In the genomic region with DNA sequence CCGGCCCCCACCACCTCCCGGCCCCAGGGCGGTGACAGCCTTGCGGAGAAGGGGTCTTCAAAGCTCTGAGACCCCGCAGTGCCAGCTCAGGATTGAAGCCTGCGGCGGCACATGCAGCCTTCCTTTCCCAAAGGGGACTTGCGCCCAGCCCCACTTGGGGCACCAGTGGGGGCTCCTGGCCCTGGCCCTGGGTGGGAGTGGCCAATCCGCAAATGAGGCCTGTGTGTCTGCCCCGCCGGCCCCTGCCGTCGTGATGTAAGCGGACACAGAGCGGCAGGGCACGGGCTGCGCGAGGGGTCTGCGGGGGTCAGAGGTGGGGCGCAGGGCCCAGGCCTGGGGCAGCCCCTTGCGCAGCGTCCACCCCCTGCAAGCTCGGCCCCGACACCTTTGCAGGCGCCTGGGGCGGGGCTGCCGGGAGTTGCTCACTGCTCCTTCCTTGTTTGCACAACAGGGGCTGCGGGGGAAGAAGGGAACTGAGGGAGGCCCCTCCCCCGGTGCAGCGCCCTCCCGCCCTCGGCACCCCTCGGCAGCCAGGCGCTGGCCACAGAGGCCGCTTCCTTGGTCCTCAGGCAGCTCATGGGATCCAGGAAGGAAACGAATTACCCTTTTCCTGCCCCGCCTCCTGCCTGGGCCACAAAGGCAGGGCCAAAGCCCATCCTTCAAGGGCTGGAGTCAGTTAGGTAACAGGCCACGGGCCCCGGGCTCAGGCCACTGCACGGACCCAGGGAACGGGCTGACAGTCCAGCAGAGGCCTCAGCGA, we compare ENCODE assay signal across 1 cellular context.
TF ChIP-seq lines count a peak whose summit lies in the region.

No MANE protein-coding gene starts in this region.

TF ChIP-seq in HepG2, 621 proteins besides CTCF, POLR2A, EP300 and RAD21 (continued from another document and continues in another):
- TF ChIP-seq, protein P1, sequence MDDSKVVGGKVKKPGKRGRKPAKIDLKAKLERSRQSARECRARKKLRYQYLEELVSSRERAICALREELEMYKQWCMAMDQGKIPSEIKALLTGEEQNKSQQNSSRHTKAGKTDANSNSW (CRISPR knock-in tag; IDR thresholded peaks at IDR 0.05; ENCODE audit: borderline replicate concordance) = 0 out of 2 replicates have a peak, but pooled peaks have one; percentile 37
- TF ChIP-seq FOXM1 (CRISPR knock-in tag; IDR thresholded peaks at IDR 0.05) (no peak), SRY (CRISPR knock-in tag; IDR thresholded peaks at IDR 0.05) (peak; percentile 85), ZNF780A (CRISPR knock-in tag; IDR thresholded peaks at IDR 0.05) (no peak), ZNF138 (CRISPR knock-in tag; IDR thresholded peaks at IDR 0.05; ENCODE audit: low read depth) (no peak), LCORL (IDR thresholded peaks at IDR 0.05) (no peak), LCORL (CRISPR knock-in tag; IDR thresholded peaks at IDR 0.05) (peak; percentile 90), MBNL3 (CRISPR knock-in tag; conservative IDR thresholded peaks at IDR 0.05) (no peak), NFYC (CRISPR knock-in tag; IDR thresholded peaks at IDR 0.05) (no peak), TP53 (CRISPR knock-in tag; conservative IDR thresholded peaks at IDR 0.05) (no peak; the same call in 1 of the 2 replicates), IRF2 (CRISPR knock-in tag; IDR thresholded peaks at IDR 0.05) (peak; percentile 61; the same call in 1 of the 2 replicates), HES4 (CRISPR knock-in tag; IDR thresholded peaks at IDR 0.05; ENCODE audit: borderline replicate concordance) (peak; percentile 62; the same call in 1 of the 2 replicates), MEIS1 (CRISPR knock-in tag; IDR thresholded peaks at IDR 0.05; ENCODE audit: borderline replicate concordance) (peak; percentile 69; the same call in 1 of the 2 replicates), HNF4G (IDR thresholded peaks at IDR 0.05; ENCODE audit: borderline replicate concordance, low read depth, low read length) (no peak; the same call in 1 of the 2 replicates), HNF4G (CRISPR knock-in tag; IDR thresholded peaks at IDR 0.05; ENCODE audit: borderline replicate concordance, low read depth) (peak; percentile 64; the same call in 1 of the 2 replicates), HDAC1 (CRISPR knock-in tag; IDR thresholded peaks at IDR 0.05) (peak; percentile 86), ONECUT2 (CRISPR knock-in tag; IDR thresholded peaks at IDR 0.05) (no peak), ZNF382 (CRISPR knock-in tag; IDR thresholded peaks at IDR 0.05; ENCODE audit: borderline replicate concordance) (no peak), KMT2B (CRISPR knock-in tag; IDR thresholded peaks at IDR 0.05) (no peak), RFX5 (IDR thresholded peaks at IDR 0.05; ENCODE audit: low read depth, low read length) (no peak), NR2F6 (IDR thresholded peaks at IDR 0.05) (peak; percentile 85), NR2F6 (CRISPR knock-in tag; IDR thresholded peaks at IDR 0.05) (peak; percentile 94), BCL6 (CRISPR knock-in tag; IDR thresholded peaks at IDR 0.05) (peak; percentile 86), ZNF432 (CRISPR knock-in tag; IDR thresholded peaks at IDR 0.05; ENCODE audit: borderline replicate concordance) (0 out of 2 replicates have a peak, but pooled peaks have one; percentile 32), ZNF737 (CRISPR knock-in tag; IDR thresholded peaks at IDR 0.05; ENCODE audit: borderline replicate concordance) (no peak), ZNF263 (CRISPR knock-in tag; IDR thresholded peaks at IDR 0.05) (peak; percentile 30; the same call in 1 of the 2 replicates), ZNF451 (CRISPR knock-in tag; IDR thresholded peaks at IDR 0.05) (peak; percentile 87; the same call in 1 of the 2 replicates), ARNTL (CRISPR knock-in tag; IDR thresholded peaks at IDR 0.05) (peak; percentile 78), ZNF563 (CRISPR knock-in tag; IDR thresholded peaks at IDR 0.05) (0 out of 2 replicates have a peak, but pooled peaks have one; percentile 52), AGO2 (optimal IDR thresholded peaks at IDR 0.05; ENCODE audit: low read depth, low read length) (peak; percentile 96), ZFP36 (IDR thresholded peaks at IDR 0.05; ENCODE audit: borderline replicate concordance, low read depth, low read length, partially characterized antibody) (no peak), ZNF615 (CRISPR knock-in tag; IDR thresholded peaks at IDR 0.05; ENCODE audit: borderline replicate concordance) (no peak), PCBP1 (IDR thresholded peaks at IDR 0.05; ENCODE audit: borderline replicate concordance, low read depth, low read length) (peak; percentile 78; the same call in 1 of the 2 replicates), TOE1 (CRISPR knock-in tag; IDR thresholded peaks at IDR 0.05) (no peak; the same call in 1 of the 2 replicates), NFE2L2 (IDR thresholded peaks at IDR 0.05; ENCODE audit: low read length) (no peak), PTBP1 (IDR thresholded peaks at IDR 0.05; ENCODE audit: low read depth, low read length, poor library complexity, severe bottlenecking) (peak; percentile 43), KLF11 (CRISPR knock-in tag; IDR thresholded peaks at IDR 0.05) (0 out of 2 replicates have a peak, but pooled peaks have one; percentile 71), MIER3 (CRISPR knock-in tag; IDR thresholded peaks at IDR 0.05; ENCODE audit: borderline replicate concordance) (peak; percentile 85; the same call in 1 of the 2 replicates), ZKSCAN8 (CRISPR knock-in tag; IDR thresholded peaks at IDR 0.05; ENCODE audit: borderline replicate concordance) (peak; percentile 73; the same call in 1 of the 2 replicates), CBX5 (CRISPR knock-in tag; IDR thresholded peaks at IDR 0.05; ENCODE audit: borderline replicate concordance) (peak; percentile 42; the same call in 1 of the 2 replicates), POLR2G (IDR thresholded peaks at IDR 0.05; ENCODE audit: low read depth, low read length) (peak; percentile 71), SALL2 (CRISPR knock-in tag; IDR thresholded peaks at IDR 0.05) (no peak; the same call in 1 of the 2 replicates), ZNF607 (CRISPR knock-in tag; IDR thresholded peaks at IDR 0.05; ENCODE audit: borderline replicate concordance) (peak; percentile 81; the same call in 1 of the 2 replicates), ZNF550 (CRISPR knock-in tag; IDR thresholded peaks at IDR 0.05; ENCODE audit: borderline replicate concordance) (peak; percentile 68; the same call in 1 of the 2 replicates)
- TF ChIP-seq, protein P2, sequence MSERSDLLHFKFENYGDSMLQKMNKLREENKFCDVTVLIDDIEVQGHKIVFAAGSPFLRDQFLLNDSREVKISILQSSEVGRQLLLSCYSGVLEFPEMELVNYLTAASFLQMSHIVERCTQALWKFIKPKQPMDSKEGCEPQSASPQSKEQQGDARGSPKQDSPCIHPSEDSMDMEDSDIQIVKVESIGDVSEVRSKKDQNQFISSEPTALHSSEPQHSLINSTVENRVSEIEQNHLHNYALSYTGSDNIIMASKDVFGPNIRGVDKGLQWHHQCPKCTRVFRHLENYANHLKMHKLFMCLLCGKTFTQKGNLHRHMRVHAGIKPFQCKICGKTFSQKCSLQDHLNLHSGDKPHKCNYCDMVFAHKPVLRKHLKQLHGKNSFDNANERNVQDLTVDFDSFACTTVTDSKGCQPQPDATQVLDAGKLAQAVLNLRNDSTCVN (CRISPR knock-in tag; IDR thresholded peaks at IDR 0.05; ENCODE audit: borderline replicate concordance) = peak; percentile 56; the same call in 1 of the 2 replicates
- TF ChIP-seq, protein P3, sequence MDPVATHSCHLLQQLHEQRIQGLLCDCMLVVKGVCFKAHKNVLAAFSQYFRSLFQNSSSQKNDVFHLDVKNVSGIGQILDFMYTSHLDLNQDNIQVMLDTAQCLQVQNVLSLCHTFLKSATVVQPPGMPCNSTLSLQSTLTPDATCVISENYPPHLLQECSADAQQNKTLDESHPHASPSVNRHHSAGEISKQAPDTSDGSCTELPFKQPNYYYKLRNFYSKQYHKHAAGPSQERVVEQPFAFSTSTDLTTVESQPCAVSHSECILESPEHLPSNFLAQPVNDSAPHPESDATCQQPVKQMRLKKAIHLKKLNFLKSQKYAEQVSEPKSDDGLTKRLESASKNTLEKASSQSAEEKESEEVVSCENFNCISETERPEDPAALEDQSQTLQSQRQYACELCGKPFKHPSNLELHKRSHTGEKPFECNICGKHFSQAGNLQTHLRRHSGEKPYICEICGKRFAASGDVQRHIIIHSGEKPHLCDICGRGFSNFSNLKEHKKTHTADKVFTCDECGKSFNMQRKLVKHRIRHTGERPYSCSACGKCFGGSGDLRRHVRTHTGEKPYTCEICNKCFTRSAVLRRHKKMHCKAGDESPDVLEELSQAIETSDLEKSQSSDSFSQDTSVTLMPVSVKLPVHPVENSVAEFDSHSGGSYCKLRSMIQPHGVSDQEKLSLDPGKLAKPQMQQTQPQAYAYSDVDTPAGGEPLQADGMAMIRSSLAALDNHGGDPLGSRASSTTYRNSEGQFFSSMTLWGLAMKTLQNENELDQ (CRISPR knock-in tag; IDR thresholded peaks at IDR 0.05; ENCODE audit: borderline replicate concordance) = no peak
- TF ChIP-seq, protein P4, sequence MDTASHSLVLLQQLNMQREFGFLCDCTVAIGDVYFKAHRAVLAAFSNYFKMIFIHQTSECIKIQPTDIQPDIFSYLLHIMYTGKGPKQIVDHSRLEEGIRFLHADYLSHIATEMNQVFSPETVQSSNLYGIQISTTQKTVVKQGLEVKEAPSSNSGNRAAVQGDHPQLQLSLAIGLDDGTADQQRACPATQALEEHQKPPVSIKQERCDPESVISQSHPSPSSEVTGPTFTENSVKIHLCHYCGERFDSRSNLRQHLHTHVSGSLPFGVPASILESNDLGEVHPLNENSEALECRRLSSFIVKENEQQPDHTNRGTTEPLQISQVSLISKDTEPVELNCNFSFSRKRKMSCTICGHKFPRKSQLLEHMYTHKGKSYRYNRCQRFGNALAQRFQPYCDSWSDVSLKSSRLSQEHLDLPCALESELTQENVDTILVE (CRISPR knock-in tag; IDR thresholded peaks at IDR 0.05) = peak; percentile 38; the same call in 1 of the 2 replicates
- TF ChIP-seq, protein P5, sequence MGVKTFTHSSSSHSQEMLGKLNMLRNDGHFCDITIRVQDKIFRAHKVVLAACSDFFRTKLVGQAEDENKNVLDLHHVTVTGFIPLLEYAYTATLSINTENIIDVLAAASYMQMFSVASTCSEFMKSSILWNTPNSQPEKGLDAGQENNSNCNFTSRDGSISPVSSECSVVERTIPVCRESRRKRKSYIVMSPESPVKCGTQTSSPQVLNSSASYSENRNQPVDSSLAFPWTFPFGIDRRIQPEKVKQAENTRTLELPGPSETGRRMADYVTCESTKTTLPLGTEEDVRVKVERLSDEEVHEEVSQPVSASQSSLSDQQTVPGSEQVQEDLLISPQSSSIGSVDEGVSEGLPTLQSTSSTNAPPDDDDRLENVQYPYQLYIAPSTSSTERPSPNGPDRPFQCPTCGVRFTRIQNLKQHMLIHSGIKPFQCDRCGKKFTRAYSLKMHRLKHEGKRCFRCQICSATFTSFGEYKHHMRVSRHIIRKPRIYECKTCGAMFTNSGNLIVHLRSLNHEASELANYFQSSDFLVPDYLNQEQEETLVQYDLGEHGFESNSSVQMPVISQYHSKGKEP (CRISPR knock-in tag; IDR thresholded peaks at IDR 0.05) = no peak; the same call in 1 of the 2 replicates
- TF ChIP-seq, protein P6, sequence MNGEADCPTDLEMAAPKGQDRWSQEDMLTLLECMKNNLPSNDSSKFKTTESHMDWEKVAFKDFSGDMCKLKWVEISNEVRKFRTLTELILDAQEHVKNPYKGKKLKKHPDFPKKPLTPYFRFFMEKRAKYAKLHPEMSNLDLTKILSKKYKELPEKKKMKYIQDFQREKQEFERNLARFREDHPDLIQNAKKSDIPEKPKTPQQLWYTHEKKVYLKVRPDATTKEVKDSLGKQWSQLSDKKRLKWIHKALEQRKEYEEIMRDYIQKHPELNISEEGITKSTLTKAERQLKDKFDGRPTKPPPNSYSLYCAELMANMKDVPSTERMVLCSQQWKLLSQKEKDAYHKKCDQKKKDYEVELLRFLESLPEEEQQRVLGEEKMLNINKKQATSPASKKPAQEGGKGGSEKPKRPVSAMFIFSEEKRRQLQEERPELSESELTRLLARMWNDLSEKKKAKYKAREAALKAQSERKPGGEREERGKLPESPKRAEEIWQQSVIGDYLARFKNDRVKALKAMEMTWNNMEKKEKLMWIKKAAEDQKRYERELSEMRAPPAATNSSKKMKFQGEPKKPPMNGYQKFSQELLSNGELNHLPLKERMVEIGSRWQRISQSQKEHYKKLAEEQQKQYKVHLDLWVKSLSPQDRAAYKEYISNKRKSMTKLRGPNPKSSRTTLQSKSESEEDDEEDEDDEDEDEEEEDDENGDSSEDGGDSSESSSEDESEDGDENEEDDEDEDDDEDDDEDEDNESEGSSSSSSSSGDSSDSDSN (CRISPR knock-in tag; IDR thresholded peaks at IDR 0.05) = peak; percentile 91
- TF ChIP-seq, protein P7, sequence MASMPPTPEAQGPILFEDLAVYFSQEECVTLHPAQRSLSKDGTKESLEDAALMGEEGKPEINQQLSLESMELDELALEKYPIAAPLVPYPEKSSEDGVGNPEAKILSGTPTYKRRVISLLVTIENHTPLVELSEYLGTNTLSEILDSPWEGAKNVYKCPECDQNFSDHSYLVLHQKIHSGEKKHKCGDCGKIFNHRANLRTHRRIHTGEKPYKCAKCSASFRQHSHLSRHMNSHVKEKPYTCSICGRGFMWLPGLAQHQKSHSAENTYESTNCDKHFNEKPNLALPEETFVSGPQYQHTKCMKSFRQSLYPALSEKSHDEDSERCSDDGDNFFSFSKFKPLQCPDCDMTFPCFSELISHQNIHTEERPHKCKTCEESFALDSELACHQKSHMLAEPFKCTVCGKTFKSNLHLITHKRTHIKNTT (CRISPR knock-in tag; IDR thresholded peaks at IDR 0.05) = peak; percentile 22; the same call in 1 of the 2 replicates
- TF ChIP-seq, protein P8, sequence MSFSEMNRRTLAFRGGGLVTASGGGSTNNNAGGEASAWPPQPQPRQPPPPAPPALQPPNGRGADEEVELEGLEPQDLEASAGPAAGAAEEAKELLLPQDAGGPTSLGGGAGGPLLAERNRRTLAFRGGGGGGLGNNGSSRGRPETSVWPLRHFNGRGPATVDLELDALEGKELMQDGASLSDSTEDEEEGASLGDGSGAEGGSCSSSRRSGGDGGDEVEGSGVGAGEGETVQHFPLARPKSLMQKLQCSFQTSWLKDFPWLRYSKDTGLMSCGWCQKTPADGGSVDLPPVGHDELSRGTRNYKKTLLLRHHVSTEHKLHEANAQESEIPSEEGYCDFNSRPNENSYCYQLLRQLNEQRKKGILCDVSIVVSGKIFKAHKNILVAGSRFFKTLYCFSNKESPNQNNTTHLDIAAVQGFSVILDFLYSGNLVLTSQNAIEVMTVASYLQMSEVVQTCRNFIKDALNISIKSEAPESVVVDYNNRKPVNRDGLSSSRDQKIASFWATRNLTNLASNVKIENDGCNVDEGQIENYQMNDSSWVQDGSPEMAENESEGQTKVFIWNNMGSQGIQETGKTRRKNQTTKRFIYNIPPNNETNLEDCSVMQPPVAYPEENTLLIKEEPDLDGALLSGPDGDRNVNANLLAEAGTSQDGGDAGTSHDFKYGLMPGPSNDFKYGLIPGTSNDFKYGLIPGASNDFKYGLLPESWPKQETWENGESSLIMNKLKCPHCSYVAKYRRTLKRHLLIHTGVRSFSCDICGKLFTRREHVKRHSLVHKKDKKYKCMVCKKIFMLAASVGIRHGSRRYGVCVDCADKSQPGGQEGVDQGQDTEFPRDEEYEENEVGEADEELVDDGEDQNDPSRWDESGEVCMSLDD (CRISPR knock-in tag; IDR thresholded peaks at IDR 0.05; ENCODE audit: borderline replicate concordance) = peak; percentile 95
- TF ChIP-seq, protein P9, sequence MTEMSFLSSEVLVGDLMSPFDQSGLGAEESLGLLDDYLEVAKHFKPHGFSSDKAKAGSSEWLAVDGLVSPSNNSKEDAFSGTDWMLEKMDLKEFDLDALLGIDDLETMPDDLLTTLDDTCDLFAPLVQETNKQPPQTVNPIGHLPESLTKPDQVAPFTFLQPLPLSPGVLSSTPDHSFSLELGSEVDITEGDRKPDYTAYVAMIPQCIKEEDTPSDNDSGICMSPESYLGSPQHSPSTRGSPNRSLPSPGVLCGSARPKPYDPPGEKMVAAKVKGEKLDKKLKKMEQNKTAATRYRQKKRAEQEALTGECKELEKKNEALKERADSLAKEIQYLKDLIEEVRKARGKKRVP (CRISPR knock-in tag; IDR thresholded peaks at IDR 0.05) = peak in 1 of 2 experiments; percentile 59; a peak in 2 of 4 replicates
